ENCODE assay signal across 21 cellular contexts in genomic region chr16:87845807-87846619, GRCh38. TPM values are rescaled to one million over a fixed set of nuclear protein-coding genes. Genes with fewer than 3 reads are reported as not detected.
A peak's percentile ranks its signal among the peaks of the same experiment; 100 is the strongest.
DNase-seq lines count a peak whose midpoint lies in the region; ATAC-seq and TF ChIP-seq lines count a peak whose summit lies in the region.
"Had no signal": no experiment of that assay in that cellular context is flagged by ENCODE, and none has a peak within 500 bp of the region (broad histone marks: within the 10 kb centered on the region; RNA-seq: fewer than 3 reads in every experiment).

No MANE protein-coding gene starts in this region.

- peak overlapping the region; percentile 56 for H3K27ac ChIP-seq in BLaER1
- peak overlapping the region; percentile 81 for H3K27ac ChIP-seq in psoas muscle
- H3K27ac ChIP-seq: ascending aorta, foreskin keratinocyte, lower lobe of right lung, neural progenitor cell, prostate gland had no signal

- WGBS in psoas muscle, 3 donors: 27 to 52% (median 35%) methylated on average over 31 of the region's 31 CpGs

- peak overlapping the region; percentile 81 for H3K4me2 ChIP-seq in BLaER1
- H3K4me2 ChIP-seq: GM23338, neural progenitor cell had no signal

- H3K36me3 ChIP-seq in BLaER1 (peaks cover 97% of the 10 kb centered on the region), NT2/D1 (ENCODE audit: insufficient read depth, insufficient read length, low read length) (peaks cover 99% of the 10 kb centered on the region), psoas muscle (ENCODE audit: insufficient read depth in 1 of 2, low read depth in 1 of 2) (peaks cover 0 to 37% of the 10 kb centered on the region in 2 donors)
- H3K36me3 ChIP-seq: neural progenitor cell, prostate gland had no signal

- DNase-seq in NT2/D1 (ENCODE audit: low read depth, low spot score) (no peak), left cardiac atrium (no peak), psoas muscle (no peak), NCI-H2196 (lab: John Stamatoyannopoulos, UW; ENCODE audit: unreplicated experiment) (no peak)
- DNase-seq: activated B cell treated with CpG ODN at 0.5 μM for 24 hours; activated gamma-delta T cell treated with Interleukin-2 at 50 U/mL for 16 hours; foreskin keratinocyte; hippocampal formation; KG1; lower lobe of right lung; NCI-H1436; NCI-H524 treated with DMSO at 0.1 percent for 48 hours; stimulated activated CD4-positive, alpha-beta T cell treated with anti-CD3 and anti-CD28 coated beads, Interleukin-4, amount 100 ng/mL, for 24 hours; SW 1271 had no signal

- H3K27me3 ChIP-seq in BLaER1: no peaks in the 10 kb centered on the region
- H3K27me3 ChIP-seq in NT2/D1 (ENCODE audit: insufficient read depth, insufficient read length): no peaks in the 10 kb centered on the region
- no peaks in the 10 kb centered on the region for H3K27me3 ChIP-seq in psoas muscle (ENCODE audit: insufficient read depth in 3 of 3, low read length in 2 of 3)
- H3K27me3 ChIP-seq: ascending aorta, foreskin keratinocyte, neural progenitor cell had no signal

- H4K20me1 ChIP-seq in BLaER1: peaks cover 100% of the 10 kb centered on the region

- H3K9me3 ChIP-seq in BLaER1 (no peaks in the 10 kb centered on the region), NT2/D1 (ENCODE audit: insufficient read depth, low read length) (no peaks in the 10 kb centered on the region), psoas muscle (no peaks in the 10 kb centered on the region)
- H3K9me3 ChIP-seq: ascending aorta, lower lobe of right lung, prostate gland had no signal

- ATAC-seq in left cardiac atrium: peak; percentile 45 to 56
- ATAC-seq in psoas muscle: peak; percentile 18 to 52 (median 38)
- ATAC-seq in GM19035 (IDR thresholded peaks at IDR 0.05; ENCODE audit: unreplicated experiment): no peak
- no peak for ATAC-seq in HG03354 (IDR thresholded peaks at IDR 0.05; ENCODE audit: poor library complexity, severe bottlenecking, unreplicated experiment)
- ATAC-seq: GM23338, lower lobe of right lung had no signal

- H3K4me3 ChIP-seq in BLaER1 (no peak overlapping the region), NT2/D1 (ENCODE audit: insufficient read length, low read depth) (no peak overlapping the region), psoas muscle (no peak overlapping the region)
- H3K4me3 ChIP-seq: ascending aorta, GM23338, lower lobe of right lung, neural progenitor cell, prostate gland had no signal

- peak overlapping the region; percentile 55 for H3K9ac ChIP-seq in BLaER1
- H3K9ac ChIP-seq in NT2/D1 (ENCODE audit: insufficient read length, low read depth): peak overlapping the region; percentile 5
- H3K9ac ChIP-seq: neural progenitor cell had no signal

- H3K4me1 ChIP-seq in BLaER1: peaks cover 100% of the 10 kb centered on the region
- H3K4me1 ChIP-seq in NT2/D1 (ENCODE audit: insufficient read depth, insufficient read length): peaks cover 60% of the 10 kb centered on the region
- H3K4me1 ChIP-seq in psoas muscle: peaks cover 63% of the 10 kb centered on the region
- H3K4me1 ChIP-seq: foreskin keratinocyte, prostate gland had no signal

- intact Hi-C loops in left cardiac atrium (cut with DNase I) (no loop called here), psoas muscle (cut with DNase I) (no loop called here)

- no peak for TF ChIP-seq CTCF in psoas muscle (IDR thresholded peaks at IDR 0.05)

RNA-seq across cellular contexts. Expression of gene SLC7A5, which starts 23.3 kb away (rescaled TPM):
- 10 to 100 TPM in 1 of 2 donors, 1 to 10 TPM in 1; 8.4 to 18.4 TPM for total RNA-seq in left cardiac atrium
- total RNA-seq in psoas muscle: 10 to 100 TPM in 3 of 4 donors, 1 to 10 TPM in 1; 9.8 to 63.6 (median 28.3) TPM
- 10 to 100 TPM; 16.4 to 28.6 (median 20.2) TPM for polyA plus RNA-seq in psoas muscle

Comparison
In these comparisons a context has a peak if more than half of its experiments do, and no peak if none do; other contexts are left out.
1. ATAC-seq: peak in left cardiac atrium (2 of 2) and psoas muscle (4 of 4); none in GM19035 (single experiment) and HG03354 (single experiment).